Comparison of ENCODE assay signal across 1 cellular context in genomic region chr9:131692612-131692976, GRCh38.
TF ChIP-seq lines count a peak whose summit lies in the region.

No MANE protein-coding gene starts in this region.

TF ChIP-seq in H1, 55 proteins besides CTCF, POLR2A, EP300 and RAD21:
- TF ChIP-seq NRF1 (IDR thresholded peaks at IDR 0.05; ENCODE audit: low read depth, low read length) (no peak), YY1 (IDR thresholded peaks at IDR 0.05; ENCODE audit: low read depth, low read length) (no peak), CHD7 (IDR thresholded peaks at IDR 0.05; ENCODE audit: insufficient replicate concordance, low read length) (no peak), CREB1 (IDR thresholded peaks at IDR 0.05) (no peak), ATF2 (IDR thresholded peaks at IDR 0.05; ENCODE audit: low read length) (no peak), RNF2 (IDR thresholded peaks at IDR 0.05; ENCODE audit: borderline replicate concordance, low read depth, low read length, missing control alignments, poor library complexity, severe bottlenecking) (no peak), SRF (IDR thresholded peaks at IDR 0.05; ENCODE audit: low read depth, low read length) (no peak), SIX5 (IDR thresholded peaks at IDR 0.05; ENCODE audit: low read depth, low read length) (no peak), GABPA (IDR thresholded peaks at IDR 0.05; ENCODE audit: borderline replicate concordance, insufficient read depth, low read length) (no peak), USF2 (IDR thresholded peaks at IDR 0.05; ENCODE audit: low read length) (no peak), EZH2 (IDR thresholded peaks at IDR 0.05; ENCODE audit: low read depth, low read length, severe bottlenecking) (no peak)
